8 cellular contexts compared by ENCODE assay signal in genomic region chr1:150973826-150974579, GRCh38. TPM values are rescaled to one million over a fixed set of nuclear protein-coding genes. Genes with fewer than 3 reads are reported as not detected.
A peak's percentile ranks its signal among the peaks of the same experiment; 100 is the strongest.
DNase-seq lines count a peak whose midpoint lies in the region; ATAC-seq and TF ChIP-seq lines count a peak whose summit lies in the region.

No MANE protein-coding gene starts in this region.

- no peaks in the 10 kb centered on the region for H3K27me3 ChIP-seq in cardiac muscle cell
- H3K27me3 ChIP-seq in prostate gland (replicated peaks; ENCODE audit: insufficient read depth) = no peaks in the 10 kb centered on the region

- H3K4me3 Mint-ChIP-seq in activated naive CD8-positive, alpha-beta T cell = peak overlapping the region; percentile 93

- peaks cover 39% of the 10 kb centered on the region for H3K4me1 ChIP-seq in cardiac muscle cell (ENCODE audit: low read depth)
- H3K4me1 ChIP-seq in prostate gland (replicated peaks) = peaks cover 25% of the 10 kb centered on the region

- H3K27ac ChIP-seq in RWPE1 = peak overlapping the region; percentile 91
- peak overlapping the region; percentile 99 for H3K27ac ChIP-seq in cardiac muscle cell
- H3K27ac ChIP-seq in prostate gland = peak overlapping the region; percentile 93 to 94

- no peaks in the 10 kb centered on the region for H3K9me3 Mint-ChIP-seq in activated naive CD8-positive, alpha-beta T cell (ENCODE audit: low read depth)

- intact Hi-C loops in prostate gland (cut with DNase I) = loop anchor here (5.0 to 10.0 kb wide), 3 partner anchors 47 to 509 kb away; partner anchors contain the start of genes ARNT and SETDB1

- WGBS in prostate gland = under 1% methylated on average over 45 of the region's 67 CpGs

- H3K4me3 ChIP-seq in cardiac muscle cell = peak overlapping the region; percentile 97
- H3K4me3 ChIP-seq in prostate gland = peak overlapping the region; percentile 83 to 86

- ATAC-seq in GM18511 (IDR thresholded peaks at IDR 0.05; ENCODE audit: unreplicated experiment) = peak; percentile 51
- peak; percentile 36 for ATAC-seq in HG03108 (IDR thresholded peaks at IDR 0.05; ENCODE audit: unreplicated experiment)

- CTCF ChIA-PET in RWPE1 (lab: Yijun Ruan, JAX) = interaction anchor here (0.6 to 1.0 kb wide), 3 partner anchors 11 to 22 kb away, joined by 3 read pairs; no protein-coding TSS in a partner anchor

- POLR2A ChIA-PET in RWPE1 (lab: Yijun Ruan, JAX; ENCODE audit: low non-redundant PET) = no interaction called here

- peak; percentile 15 for TF ChIP-seq POLR2A in prostate gland (IDR thresholded peaks at IDR 0.05)

- DNase-seq in A172 (ENCODE audit: low spot score) = peak; percentile 51
- no peak for DNase-seq in RWPE1 (ENCODE audit: low spot score)
- DNase-seq in cardiac muscle cell (ENCODE audit: low read depth in 1 of 2, low spot score in 1 of 2) = peak in 1 of 2 donors; percentile 62
- peak; percentile 34 for DNase-seq in prostate gland (ENCODE audit: low spot score)
- DNase-seq in NCI-H1694 treated with DMSO at 0.1 percent for 48 hours (lab: John Stamatoyannopoulos, UW) = no peak

- no peaks in the 10 kb centered on the region for H3K36me3 Mint-ChIP-seq in activated naive CD8-positive, alpha-beta T cell

- TF ChIP-seq CTCF in RWPE1 (conservative IDR thresholded peaks at IDR 0.05; ENCODE audit: low read depth) = no peak
- TF ChIP-seq CTCF in cardiac muscle cell (IDR thresholded peaks at IDR 0.05; ENCODE audit: low read depth, low read length) = no peak
- no peak for TF ChIP-seq CTCF in prostate gland (IDR thresholded peaks at IDR 0.05)

- H3K36me3 ChIP-seq in cardiac muscle cell (peaks cover 1% of the 10 kb centered on the region), prostate gland (no peaks in the 10 kb centered on the region)

- no peaks in the 10 kb centered on the region for H3K27me3 Mint-ChIP-seq in activated naive CD8-positive, alpha-beta T cell

- peak overlapping the region; percentile 90 for H3K27ac Mint-ChIP-seq in activated naive CD8-positive, alpha-beta T cell

- H3K4me1 Mint-ChIP-seq in activated naive CD8-positive, alpha-beta T cell (ENCODE audit: low read depth) = peaks cover 59% of the 10 kb centered on the region

- H3K9me3 ChIP-seq in cardiac muscle cell (ENCODE audit: low read depth) = no peaks in the 10 kb centered on the region
- no peaks in the 10 kb centered on the region for H3K9me3 ChIP-seq in prostate gland

RNA-seq across cellular contexts. Expression of gene CERS2, which starts 0.6 kb away (rescaled TPM):
- 376 and 393 TPM in 2 replicates for total RNA-seq in A172 (2014; rRNA removed; shearing (Covaris generic))
- 64.7 and 65.0 TPM in 2 replicates for total RNA-seq in cardiac muscle cell
- 119 and 124 TPM in 2 replicates for polyA plus RNA-seq in cardiac muscle cell
- total RNA-seq in prostate gland = 100 to 1,000 TPM; 117 to 141 TPM

RNA-seq across cellular contexts. Expression of gene ANXA9, which starts 8.1 kb away (rescaled TPM):
- 18.2 and 20.6 TPM in 2 replicates for total RNA-seq in A172 (2014; rRNA removed; shearing (Covaris generic))
- total RNA-seq in cardiac muscle cell (0.21 and 1.7 TPM in 2 replicates), prostate gland (1 to 10 TPM; 1.1 to 3.4 TPM)
- 1.4 and 2.0 TPM in 2 replicates for polyA plus RNA-seq in cardiac muscle cell

RNA-seq across cellular contexts. Expression of gene MINDY1, which starts 32.7 kb away (rescaled TPM):
- 9.3 and 10.6 TPM in 2 replicates for total RNA-seq in A172 (2014; rRNA removed; shearing (Covaris generic))
- total RNA-seq in cardiac muscle cell (29.3 and 35.6 TPM in 2 replicates), prostate gland (10 to 100 TPM; 26.8 to 65.4 TPM)
- polyA plus RNA-seq in cardiac muscle cell = 11.5 and 18.9 TPM in 2 replicates

RNA-seq across cellular contexts. Expression of gene PRUNE1, which starts 34.2 kb away (rescaled TPM):
- 18.8 and 19.0 TPM in 2 replicates for total RNA-seq in A172 (2014; rRNA removed; shearing (Covaris generic))
- total RNA-seq in cardiac muscle cell = 44.1 and 51.6 TPM in 2 replicates
- 52.2 and 67.3 TPM in 2 replicates for polyA plus RNA-seq in cardiac muscle cell
- 10 to 100 TPM; 29.2 to 37.5 TPM for total RNA-seq in prostate gland

RNA-seq across cellular contexts. Expression of gene SETDB1, which starts 47.8 kb away (rescaled TPM):
- total RNA-seq in A172 (2014; rRNA removed; shearing (Covaris generic)) = 55.4 and 56.8 TPM in 2 replicates
- 37.8 and 69.9 TPM in 2 replicates for total RNA-seq in cardiac muscle cell
- polyA plus RNA-seq in cardiac muscle cell = 20.1 and 23.7 TPM in 2 replicates
- total RNA-seq in prostate gland = 10 to 100 TPM; 26.3 to 63.8 TPM

Comparison
In these comparisons a context has a peak if more than half of its experiments do, and no peak if none do; other contexts are left out.
1. DNase-seq: peak in A172 (single experiment) and prostate gland (single experiment); none in RWPE1 (single experiment) and NCI-H1694 treated with DMSO at 0.1 percent for 48 hours (single experiment).
2. Peak in every context shown above with its lines, with median percentiles within 50 percentile points of each other: H3K27ac ChIP-seq.